31 cellular contexts compared by ENCODE assay signal in the genomic region with DNA sequence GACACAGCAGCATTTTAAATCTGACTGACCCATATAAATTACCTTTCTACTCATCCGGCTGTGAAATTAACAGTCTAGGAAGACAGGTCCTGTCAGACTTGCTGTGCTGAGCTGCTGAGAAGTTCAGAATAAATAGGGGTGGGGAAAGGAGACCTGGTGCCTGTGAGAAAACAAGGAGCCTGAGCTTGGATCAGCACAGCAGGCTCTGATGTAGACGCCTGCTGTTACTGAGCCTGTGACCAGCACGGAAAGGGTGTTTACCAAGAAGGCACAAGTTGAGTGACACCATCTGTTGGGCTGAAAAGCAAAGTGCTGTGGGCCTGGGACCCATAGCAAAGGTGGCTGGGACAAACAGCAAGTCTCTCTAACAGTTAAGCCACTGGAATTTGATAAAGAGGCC.
DNase-seq lines count a peak whose midpoint lies in the region; ATAC-seq, FAIRE-seq and TF ChIP-seq lines count a peak whose summit lies in the region.
"Had no signal": no experiment of that assay in that cellular context is flagged by ENCODE, and none has a peak within 500 bp of the region (broad histone marks: within the 10 kb centered on the region; RNA-seq: fewer than 3 reads in every experiment).

No MANE protein-coding gene starts in this region.

- ATAC-seq in psoas muscle, result no peak
- ATAC-seq: activated T-cell treated with anti-CD3 and anti-CD28 coated beads, Interleukin-2, amount 50 U/mL, for 4 hours; effector memory CD8-positive, alpha-beta T cell; esophagus mucosa; gastrocnemius medialis; lower lobe of right lung; upper lobe of right lung had no signal

- FAIRE-seq in TTC549 (lab: Jason Lieb, UNC), result peak; percentile 94
- FAIRE-seq: bronchial epithelial cell, G401.6, keratinocyte, small intestine had no signal

- no peak overlapping the region for H3K4me3 ChIP-seq in psoas muscle
- H3K4me3 ChIP-seq: coronary artery, gastrocnemius medialis, HAP-1, lower lobe of right lung, Peyer's patch, upper lobe of right lung had no signal

- H3K4me1 ChIP-seq in psoas muscle, result no peaks in the 10 kb centered on the region
- H3K4me1 ChIP-seq: gastrocnemius medialis, HAP-1, lower lobe of right lung, Peyer's patch, upper lobe of right lung had no signal

- no peaks in the 10 kb centered on the region for H3K9me3 ChIP-seq in psoas muscle
- H3K9me3 ChIP-seq: gastrocnemius medialis, HAP-1, lower lobe of right lung, Peyer's patch, upper lobe of right lung had no signal

- no peak for TF ChIP-seq CTCF in psoas muscle (IDR thresholded peaks at IDR 0.05)

- no peaks in the 10 kb centered on the region for H3K27me3 ChIP-seq in psoas muscle (ENCODE audit: insufficient read depth in 3 of 3, low read length in 2 of 3)
- H3K27me3 ChIP-seq: gastrocnemius medialis, Peyer's patch, upper lobe of right lung had no signal

- 66 to 68% (median 67%) methylated on average over 3 of the region's 3 CpGs for WGBS in psoas muscle, 3 donors

- no peak overlapping the region for H3K27ac ChIP-seq in psoas muscle
- H3K27ac ChIP-seq: coronary artery, gastrocnemius medialis, lower lobe of right lung, Peyer's patch, upper lobe of right lung had no signal

- no peaks in the 10 kb centered on the region for H3K36me3 ChIP-seq in psoas muscle (ENCODE audit: insufficient read depth in 1 of 2, low read depth in 1 of 2)
- H3K36me3 ChIP-seq: gastrocnemius medialis, HAP-1, lower lobe of right lung, Peyer's patch, upper lobe of right lung had no signal

- DNase-seq in DMS 273 (lab: John Stamatoyannopoulos, UW; ENCODE audit: unreplicated experiment) (peak; percentile 60), NCI-H2171 treated with DMSO at 0.1 percent for 48 hours (lab: John Stamatoyannopoulos, UW) (peak; percentile 82), islet precursor cell (peak; percentile 65), psoas muscle (no peak), GM19238 (ENCODE audit: insufficient read length, low spot score) (no peak), HK-2 (ENCODE audit: unreplicated experiment) (no peak), SKM-1 treated with dmso at 0.1 percent for 144 hours (lab: John Stamatoyannopoulos, UW; ENCODE audit: unreplicated experiment) (no peak)
- DNase-seq: activated CD4-positive, alpha-beta T cell treated with anti-CD3 and anti-CD28 coated beads for 4 hours; activated CD8-positive, alpha-beta memory T cell treated with anti-CD3 and anti-CD28 coated beads for 24 hours; activated naive CD4-positive, alpha-beta T cell treated with anti-CD3 and anti-CD28 coated beads, Interleukin-2, amount 50 U/mL, for 16 hours; activated T-cell treated with anti-CD3 and anti-CD28 coated beads, Interleukin-2, amount 50 U/mL, for 4 hours; CD4-positive, alpha-beta T cell; DMS153; effector memory CD8-positive, alpha-beta T cell; gastrocnemius medialis; hippocampal formation; lower lobe of right lung; NCI-H187 treated with DMSO at 0.1 percent for 48 hours; NCI-H446; NK-92 treated with Interleukin-12 subunit alpha and Interleukin-12 subunit beta, amount 100 ng/mL, for 24 hours; Peyer's patch; small intestine; stimulated activated CD4-positive, alpha-beta T cell treated with anti-CD3 and anti-CD28 coated beads, Interleukin-1b, Interleukin-23, amount 100 ng/mL, for 48 hours; upper lobe of right lung had no signal

- intact Hi-C loops in psoas muscle (cut with DNase I), result no loop called here

Comparison
In these comparisons a context has a peak if more than half of its experiments do, and no peak if none do; other contexts are left out.
1. DNase-seq: peak in DMS 273 (single experiment), NCI-H2171 treated with DMSO at 0.1 percent for 48 hours (single experiment) and islet precursor cell (single experiment); none in psoas muscle (0 of 2), GM19238 (single experiment), HK-2 (single experiment) and SKM-1 treated with dmso at 0.1 percent for 144 hours (single experiment).